In the genomic region with DNA sequence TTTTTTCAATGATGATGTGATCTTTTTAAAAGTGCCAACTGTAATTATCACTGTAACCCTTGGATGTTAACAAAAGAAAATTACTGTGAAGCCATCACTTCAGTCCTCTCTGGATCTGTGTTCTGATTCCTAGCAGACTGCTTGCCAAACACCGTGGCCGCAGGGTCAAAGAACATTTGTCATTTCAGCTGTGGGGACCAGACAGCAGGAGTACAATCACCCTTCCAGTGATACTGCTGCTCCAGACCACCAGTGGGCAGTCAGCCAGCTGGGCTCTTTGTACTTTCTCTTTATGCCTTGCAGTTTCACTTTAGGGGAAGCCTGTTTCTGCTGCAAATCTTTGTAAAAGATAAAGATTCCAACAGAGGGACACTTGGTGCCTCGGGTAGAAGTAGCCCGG, we compare ENCODE assay signal across 17 cellular contexts.
DNase-seq lines count a peak whose midpoint lies in the region; ATAC-seq, FAIRE-seq and TF ChIP-seq lines count a peak whose summit lies in the region.
"Had no signal": no experiment of that assay in that cellular context is flagged by ENCODE, and none has a peak within 500 bp of the region (broad histone marks: within the 10 kb centered on the region; RNA-seq: fewer than 3 reads in every experiment).

No MANE protein-coding gene starts in this region.

- H3K27ac ChIP-seq in lower lobe of right lung = no peak overlapping the region
- H3K27ac ChIP-seq: ascending aorta, SK-N-MC had no signal

- no peak overlapping the region for H3K4me3 ChIP-seq in lower lobe of right lung
- H3K4me3 ChIP-seq: ascending aorta, SK-N-MC had no signal

- H3K36me3 ChIP-seq in lower lobe of right lung = no peaks in the 10 kb centered on the region
- H3K36me3 ChIP-seq: ascending aorta had no signal

- no peaks in the 10 kb centered on the region for H3K27me3 Mint-ChIP-seq in CD14-positive monocyte (ENCODE audit: low read depth in 3 of 3)
- H3K27me3 Mint-ChIP-seq: stimulated activated naive CD8-positive, alpha-beta T cell treated with anti-CD3 and anti-CD28 coated beads, Interleukin-15, amount 100 ng/mL, for 72 hours had no signal

- TF ChIP-seq CTCF in lower lobe of right lung (IDR thresholded peaks at IDR 0.05) (no peak), CD14-positive monocyte (IDR thresholded peaks at IDR 0.05) (no peak)

- H3K4me3 Mint-ChIP-seq in CD14-positive monocyte = no peak overlapping the region
- H3K4me3 Mint-ChIP-seq: stimulated activated naive CD8-positive, alpha-beta T cell treated with anti-CD3 and anti-CD28 coated beads, Interleukin-15, amount 100 ng/mL, for 72 hours had no signal

- TF ChIP-seq POLR2A in GM12892 (IDR thresholded peaks at IDR 0.05; ENCODE audit: low read depth, low read length) = no peak

- no peaks in the 10 kb centered on the region for H3K27me3 ChIP-seq in lower lobe of right lung (ENCODE audit: low read depth)
- H3K27me3 ChIP-seq: ascending aorta had no signal

- H3K9me3 ChIP-seq in lower lobe of right lung = no peaks in the 10 kb centered on the region
- H3K9me3 ChIP-seq: ascending aorta had no signal

- H3K27ac Mint-ChIP-seq in CD14-positive monocyte = no peak overlapping the region
- H3K27ac Mint-ChIP-seq: stimulated activated naive CD8-positive, alpha-beta T cell treated with anti-CD3 and anti-CD28 coated beads, Interleukin-15, amount 100 ng/mL, for 72 hours had no signal

- ATAC-seq in Right ventricle myocardium superior (ENCODE audit: poor library complexity) = peak; percentile 53
- no peak for ATAC-seq in Right ventricle myocardium inferior
- ATAC-seq in lower lobe of right lung = peak; percentile 36 to 49
- ATAC-seq: stimulated activated naive CD8-positive, alpha-beta T cell treated with anti-CD3 and anti-CD28 coated beads, Interleukin-15, amount 100 ng/mL, for 72 hours had no signal

- peaks cover 9% of the 10 kb centered on the region for H3K4me1 Mint-ChIP-seq in CD14-positive monocyte
- H3K4me1 Mint-ChIP-seq: stimulated activated naive CD8-positive, alpha-beta T cell treated with anti-CD3 and anti-CD28 coated beads, Interleukin-15, amount 100 ng/mL, for 72 hours had no signal

- H3K36me3 Mint-ChIP-seq in CD14-positive monocyte = no peaks in the 10 kb centered on the region

- DNase-seq in Right ventricle myocardium superior (peak; percentile 72), Right ventricle myocardium inferior (ENCODE audit: missing footprints) (no peak), dermis blood vessel endothelial cell (peak; percentile 59), lower lobe of right lung (peak; percentile 48), urothelium cell line (ENCODE audit: low spot score) (peak; percentile 20), GM12892 (ENCODE audit: insufficient read length) (no peak), CD14-positive monocyte (ENCODE audit: low spot score) (no peak)
- DNase-seq in effector CD4-positive, alpha-beta T cell = no peak
- DNase-seq: ACHN; activated CD8-positive, alpha-beta memory T cell treated with anti-CD3 and anti-CD28 coated beads for 24 hours; DMS79; IMR-90; stimulated activated CD4-positive, alpha-beta T cell treated with anti-CD3 and anti-CD28 coated beads, Interleukin-2, amount 100 ng/mL, for 24 hours; stimulated activated naive CD8-positive, alpha-beta T cell treated with anti-CD3 and anti-CD28 coated beads, Interleukin-15, amount 100 ng/mL, for 72 hours had no signal

- peaks cover 0 to 5% (median 0%) of the 10 kb centered on the region in 7 donors for H3K9me3 Mint-ChIP-seq in CD14-positive monocyte
- H3K9me3 Mint-ChIP-seq: stimulated activated naive CD8-positive, alpha-beta T cell treated with anti-CD3 and anti-CD28 coated beads, Interleukin-15, amount 100 ng/mL, for 72 hours had no signal

- intact Hi-C loops in Right ventricle myocardium superior (cut with DNase I) (no loop called here), Right ventricle myocardium inferior (cut with DNase I) (no loop called here), lower lobe of right lung (cut with DNase I) (no loop called here), CD14-positive monocyte (cut with micrococcal nuclease) (no loop called here)

- FAIRE-seq in urothelium cell line (lab: Jason Lieb, UNC) (no peak), GM12892 (lab: Jason Lieb, UNC) (no peak)
- FAIRE-seq: frontal cortex had no signal

- no peaks in the 10 kb centered on the region for H3K4me1 ChIP-seq in lower lobe of right lung
- H3K4me1 ChIP-seq: ascending aorta had no signal

Comparison
In these comparisons a context has a peak if more than half of its experiments do, and no peak if none do; other contexts are left out.
1. DNase-seq: peak in Right ventricle myocardium superior (single experiment), dermis blood vessel endothelial cell (single experiment), lower lobe of right lung (single experiment) and urothelium cell line (single experiment); none in Right ventricle myocardium inferior (single experiment), GM12892 (single experiment), effector CD4-positive, alpha-beta T cell (single experiment) and CD14-positive monocyte (single experiment).